In genomic region chr16:82700541-82701240, GRCh38 we compare ENCODE assay signal across 1 cellular context.
TF ChIP-seq lines count a peak whose summit lies in the region.

No MANE protein-coding gene starts in this region.

TF ChIP-seq in K562, 482 proteins besides CTCF, POLR2A, EP300 and RAD21 (continued from another document):
- TF ChIP-seq ZNF589 (CRISPR knock-in tag; IDR thresholded peaks at IDR 0.05; ENCODE audit: low read depth) (no peak), NUFIP1 (IDR thresholded peaks at IDR 0.05; ENCODE audit: partially characterized antibody) (no peak), PCBP1 (IDR thresholded peaks at IDR 0.05; ENCODE audit: low read depth, low read length, poor library complexity, severe bottlenecking) (no peak), YY1 (IDR thresholded peaks at IDR 0.05; ENCODE audit: borderline replicate concordance in 1 of 3, control insufficient read depth in 1 of 3, extremely low read depth in 1 of 3, insufficient read depth in 3 of 3, insufficient read length in 1 of 3, insufficient replicate concordance in 2 of 3, low read depth in 1 of 3, low read length in 2 of 3) (no peak), ETV6 (IDR thresholded peaks at IDR 0.05; ENCODE audit: borderline replicate concordance in 1 of 2, low read depth in 2 of 2, low read length in 1 of 2) (no peak), ETV6 (CRISPR knock-in tag; IDR thresholded peaks at IDR 0.05; ENCODE audit: borderline replicate concordance) (no peak), NR4A1 (CRISPR knock-in tag; IDR thresholded peaks at IDR 0.05) (no peak), NR4A1 (tag; IDR thresholded peaks at IDR 0.05) (no peak), PURB (CRISPR knock-in tag; IDR thresholded peaks at IDR 0.05; ENCODE audit: low read depth) (no peak), GABPA (tag; conservative IDR thresholded peaks at IDR 0.05; ENCODE audit: low read depth) (peak; percentile 41; the same call in 1 of the 2 replicates), FOSL1 (tag; conservative IDR thresholded peaks at IDR 0.05) (peak; percentile 60), ERF (CRISPR knock-in tag; IDR thresholded peaks at IDR 0.05) (no peak), DNMT1 (IDR thresholded peaks at IDR 0.05) (no peak), PRPF4 (IDR thresholded peaks at IDR 0.05; ENCODE audit: insufficient read depth, low read depth, low read length, poor library complexity, severe bottlenecking) (no peak)
TF ChIP-seq in K562: peak in this region for 5.
